Comparison of ENCODE assay signal across 28 cellular contexts in genomic region chr11:38153985-38154384, GRCh38.
"Had no signal": no experiment of that assay in that cellular context is flagged by ENCODE, and none has a peak within 500 bp of the region (broad histone marks: within the 10 kb centered on the region; RNA-seq: fewer than 3 reads in every experiment).

No MANE protein-coding gene starts in this region.

- H3K27me3 ChIP-seq: ascending aorta, body of pancreas had no signal

- H3K4me3 Mint-ChIP-seq: activated B cell treated with CpG ODN at 0.5 μM for 24 hours; activated CD4-positive, alpha-beta T cell treated with anti-CD3 and anti-CD28 coated beads, Interleukin-2, amount 10 ng/mL, durations not matched to agents 24 days and 14 days; activated CD8-positive, alpha-beta memory T cell treated with anti-CD3 and anti-CD28 coated beads, Interleukin-2, amount 10 ng/mL, durations not matched to agents 7 days and 5 days; activated naive CD4-positive, alpha-beta T cell treated with anti-CD3 and anti-CD28 coated beads, Interleukin-2, amount 50 U/mL, for 24 hours; activated naive CD8-positive, alpha-beta T cell treated with anti-CD3 and anti-CD28 coated beads, Interleukin-2, amount 50 U/mL, for 24 hours; activated T-cell treated with anti-CD3 and anti-CD28 coated beads, Interleukin-2, amount 50 U/mL, for 24 hours; activated T-helper 1 cell treated with anti-CD3 and anti-CD28 coated beads, Interleukin-12 subunit alpha, Interleukin-12 subunit beta, Interleukin-2, Interleukin-4 antibody, amounts not matched to agents 30 ng/mL and 10 ng/mL and 1 ng/mL, durations not matched to agents 14 hours and 24 hours and 36 hours; central memory CD8-positive, alpha-beta T cell; T-helper 17 cell had no signal

- H3K9me3 ChIP-seq: ascending aorta, body of pancreas had no signal

- H3K4me2 ChIP-seq: PC-9 had no signal

- H3K36me3 Mint-ChIP-seq: activated CD8-positive, alpha-beta memory T cell treated with anti-CD3 and anti-CD28 coated beads, Interleukin-2, amount 10 ng/mL, durations not matched to agents 7 days and 5 days; activated naive CD4-positive, alpha-beta T cell treated with anti-CD3 and anti-CD28 coated beads, Interleukin-2, amount 50 U/mL, for 24 hours had no signal

- DNase-seq: activated B cell treated with CpG ODN at 0.5 μM for 24 hours; activated CD4-positive, alpha-beta T cell treated with anti-CD3 and anti-CD28 coated beads for 1 hour; activated CD4-positive, alpha-beta T cell treated with anti-CD3 and anti-CD28 coated beads, Interleukin-2, amount 10 ng/mL, durations not matched to agents 24 days and 14 days; activated CD4-positive, alpha-beta T cell treated with anti-CD3 and anti-CD28 coated beads, Interleukin-2, amount 50 U/mL, for 48 hours; activated CD8-positive, alpha-beta memory T cell treated with anti-CD3 and anti-CD28 coated beads, Interleukin-2, amount 10 ng/mL, durations not matched to agents 7 days and 5 days; activated effector memory CD4-positive, alpha-beta T cell treated with Interleukin-2 at 50 U/mL for 16 hours; activated naive CD4-positive, alpha-beta T cell; activated naive CD8-positive, alpha-beta T cell treated with anti-CD3 and anti-CD28 coated beads, Interleukin-2, amount 50 U/mL, for 24 hours; activated T-cell treated with anti-CD3 and anti-CD28 coated beads, Interleukin-2, amount 50 U/mL, for 24 hours; amniotic stem cell; body of pancreas; Kasumi-1; MV-4-11; NCI-H1105; NCI-H1436; NCI-H1694 treated with DMSO at 0.1 percent for 48 hours; NCI-H2029 treated with DMSO at 0.1 percent for 48 hours; NCI-H345; NCI-H510A; NCI-H526 treated with DMSO at 0.1 percent for 48 hours; PC-9; SIG-M5; T-helper 17 cell; T-helper 9 cell had no signal

- H3K4me1 ChIP-seq: ascending aorta, body of pancreas had no signal

- H3K27ac ChIP-seq: ascending aorta, body of pancreas, PC-9 had no signal

- H2AFZ ChIP-seq: PC-9 had no signal

- ATAC-seq: activated CD8-positive, alpha-beta memory T cell treated with anti-CD3 and anti-CD28 coated beads, Interleukin-2, amount 10 ng/mL, durations not matched to agents 7 days and 5 days; activated naive CD8-positive, alpha-beta T cell treated with anti-CD3 and anti-CD28 coated beads, Interleukin-2, amount 50 U/mL, for 24 hours; body of pancreas; T-helper 17 cell had no signal

- H3K36me3 ChIP-seq: ascending aorta had no signal

- H3K27ac Mint-ChIP-seq: activated B cell treated with CpG ODN at 0.5 μM for 24 hours; activated CD4-positive, alpha-beta T cell treated with anti-CD3 and anti-CD28 coated beads, Interleukin-2, amount 10 ng/mL, durations not matched to agents 24 days and 14 days; activated CD8-positive, alpha-beta memory T cell treated with anti-CD3 and anti-CD28 coated beads, Interleukin-2, amount 10 ng/mL, durations not matched to agents 7 days and 5 days; activated naive CD4-positive, alpha-beta T cell treated with anti-CD3 and anti-CD28 coated beads, Interleukin-2, amount 50 U/mL, for 24 hours; activated naive CD8-positive, alpha-beta T cell treated with anti-CD3 and anti-CD28 coated beads, Interleukin-2, amount 50 U/mL, for 24 hours; activated T-cell treated with anti-CD3 and anti-CD28 coated beads, Interleukin-2, amount 50 U/mL, for 24 hours; activated T-helper 1 cell treated with anti-CD3 and anti-CD28 coated beads, Interleukin-12 subunit alpha, Interleukin-12 subunit beta, Interleukin-2, Interleukin-4 antibody, amounts not matched to agents 30 ng/mL and 10 ng/mL and 1 ng/mL, durations not matched to agents 14 hours and 24 hours and 36 hours; T-helper 17 cell had no signal

- H3K4me1 Mint-ChIP-seq: activated CD4-positive, alpha-beta T cell treated with anti-CD3 and anti-CD28 coated beads, Interleukin-2, amount 10 ng/mL, durations not matched to agents 24 days and 14 days; activated CD8-positive, alpha-beta memory T cell treated with anti-CD3 and anti-CD28 coated beads, Interleukin-2, amount 10 ng/mL, durations not matched to agents 7 days and 5 days; activated naive CD4-positive, alpha-beta T cell treated with anti-CD3 and anti-CD28 coated beads, Interleukin-2, amount 50 U/mL, for 24 hours; activated naive CD8-positive, alpha-beta T cell treated with anti-CD3 and anti-CD28 coated beads, Interleukin-2, amount 50 U/mL, for 24 hours; central memory CD8-positive, alpha-beta T cell; T-helper 17 cell had no signal

- H3K4me3 ChIP-seq: ascending aorta, body of pancreas, PC-9 had no signal

- H3K27me3 Mint-ChIP-seq: activated B cell treated with CpG ODN at 0.5 μM for 24 hours; activated CD4-positive, alpha-beta T cell treated with anti-CD3 and anti-CD28 coated beads, Interleukin-2, amount 10 ng/mL, durations not matched to agents 24 days and 14 days; activated CD8-positive, alpha-beta memory T cell treated with anti-CD3 and anti-CD28 coated beads, Interleukin-2, amount 10 ng/mL, durations not matched to agents 7 days and 5 days; activated naive CD4-positive, alpha-beta T cell treated with anti-CD3 and anti-CD28 coated beads, Interleukin-2, amount 50 U/mL, for 24 hours; activated naive CD8-positive, alpha-beta T cell treated with anti-CD3 and anti-CD28 coated beads, Interleukin-2, amount 50 U/mL, for 24 hours; activated T-cell treated with anti-CD3 and anti-CD28 coated beads, Interleukin-2, amount 50 U/mL, for 24 hours; central memory CD8-positive, alpha-beta T cell; T-helper 17 cell had no signal
